ENCODE assay signal across 11 cellular contexts in genomic region chr2:49289711-49290110, GRCh38.
A peak's percentile ranks its signal among the peaks of the same experiment; 100 is the strongest.
DNase-seq lines count a peak whose midpoint lies in the region; ATAC-seq lines count a peak whose summit lies in the region.
"Had no signal": no experiment of that assay in that cellular context is flagged by ENCODE, and none has a peak within 500 bp of the region (broad histone marks: within the 10 kb centered on the region; RNA-seq: fewer than 3 reads in every experiment).

No MANE protein-coding gene starts in this region.

- no peak overlapping the region for H3K4me3 ChIP-seq in HAP-1

- no peaks in the 10 kb centered on the region for H3K27me3 ChIP-seq in HAP-1 (ENCODE audit: low read depth)

- H3K27ac ChIP-seq in temporal lobe (ENCODE audit: low read depth, low read length): peak overlapping the region; percentile 87

- H3K36me3 ChIP-seq in HAP-1 (replicated peaks): no peaks in the 10 kb centered on the region

- no peaks in the 10 kb centered on the region for H3K9me3 ChIP-seq in HAP-1

- in situ Hi-C loops in SK-MEL-5 (cut with HindIII; ENCODE audit: low pct_unique_long_range_greater_than_20kb, low sequenced_read_pairs): no loop called here
- in situ Hi-C loops in HAP-1 (cut with MboI; ENCODE audit: low sequenced_read_pairs): no loop called here

- peak; percentile 73 for DNase-seq in NCI-H1048 (lab: John Stamatoyannopoulos, UW)
- DNase-seq in SK-MEL-5 (ENCODE audit: low read depth, low spot score): peak; percentile 86
- peak; percentile 84 for DNase-seq in foreskin melanocyte
- DNase-seq in HAP-1 (ENCODE audit: low spot score in 2 of 2): no peak
- DNase-seq in NCI-H1436 (lab: John Stamatoyannopoulos, UW): no peak
- DNase-seq: CD4-positive, alpha-beta T cell; DMS79; GOT3; H9 had no signal

- no peak for ATAC-seq in HG03039 (IDR thresholded peaks at IDR 0.05; ENCODE audit: unreplicated experiment)

- peaks cover 26% of the 10 kb centered on the region for H3K4me1 ChIP-seq in HAP-1

Comparison
In these comparisons a context has a peak if more than half of its experiments do, and no peak if none do; other contexts are left out.
1. DNase-seq: peak in NCI-H1048 (single experiment), SK-MEL-5 (single experiment) and foreskin melanocyte (single experiment); none in HAP-1 (0 of 2) and NCI-H1436 (single experiment).